ENCODE assay signal across 22 cellular contexts in the genomic region with DNA sequence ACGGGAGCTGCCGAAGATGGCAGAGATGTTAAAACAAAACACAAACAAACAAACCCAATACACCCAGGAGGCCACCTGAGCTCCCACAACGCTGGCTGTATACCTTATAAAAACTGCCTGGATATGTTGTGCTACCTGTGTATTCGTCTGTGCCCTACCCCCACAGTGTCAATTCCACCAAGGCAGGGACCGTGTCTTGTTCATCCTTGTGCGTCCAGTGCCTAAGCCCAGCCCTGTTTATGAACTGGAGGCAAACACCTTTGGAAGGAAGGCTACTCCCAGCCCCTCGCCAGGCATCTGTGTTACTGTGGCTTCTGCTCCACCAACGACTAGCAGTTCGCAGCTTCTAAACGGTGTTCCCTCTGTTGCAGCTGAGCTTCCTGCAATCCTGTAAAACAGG.
"Had no signal": no experiment of that assay in that cellular context is flagged by ENCODE, and none has a peak within 500 bp of the region (broad histone marks: within the 10 kb centered on the region; RNA-seq: fewer than 3 reads in every experiment).

No MANE protein-coding gene starts in this region.

- H3K9me3 ChIP-seq: SJSA1 had no signal

- H3K36me3 ChIP-seq: SJSA1 had no signal

- DNase-seq: Kasumi-1, MM.1S, NCI-H1092 treated with DMSO at 0.1 percent for 48 hours, NCI-H1417, NCI-H1436 treated with DMSO at 0.1 percent for 48 hours, NCI-H1694 treated with DMSO at 0.1 percent for 48 hours, NCI-H1930, NCI-H2081, NCI-H2171, NCI-H226, NCI-H446, NCI-H510A, NCI-H524 treated with DMSO at 0.1 percent for 48 hours, NCI-H69, NCI-H774, Right ventricle myocardium superior, RPMI8226, SIG-M5 had no signal

- H3K4me3 ChIP-seq: SJSA1, SK-N-MC had no signal

- H3K27ac ChIP-seq: HL-60, KMS-11, SJSA1, SK-N-MC had no signal

- H3K4me2 ChIP-seq: KMS-11 had no signal

- H3K9ac ChIP-seq: KMS-11 had no signal

- H3K27me3 ChIP-seq: SJSA1 had no signal
